Comparison of ENCODE assay signal across 14 cellular contexts in genomic region chr1:145879775-145880174, GRCh38. TPM values are rescaled to one million over a fixed set of nuclear protein-coding genes. Genes with fewer than 3 reads are reported as not detected.
A peak's percentile ranks its signal among the peaks of the same experiment; 100 is the strongest.
DNase-seq lines count a peak whose midpoint lies in the region; ATAC-seq and TF ChIP-seq lines count a peak whose summit lies in the region.
"Had no signal": no experiment of that assay in that cellular context is flagged by ENCODE, and none has a peak within 500 bp of the region (broad histone marks: within the 10 kb centered on the region; RNA-seq: fewer than 3 reads in every experiment).

No MANE protein-coding gene starts in this region.

- H3K4me3 ChIP-seq in Caco-2 (ENCODE audit: low read depth, low read length) (no peak overlapping the region), osteoblast (ENCODE audit: insufficient read depth, low read length) (no peak overlapping the region)

- H3K9me3 ChIP-seq in Caco-2 (no peaks in the 10 kb centered on the region), osteoblast (ENCODE audit: low read depth, low read length) (no peaks in the 10 kb centered on the region)

- intact Hi-C loops in Caco-2 (cut with micrococcal nuclease; ENCODE audit: unreplicated experiment), result loop anchor here (1.0 kb wide), 1 partner anchor 13 kb away; no protein-coding TSS in a partner anchor

- H3K27me3 Mint-ChIP-seq in Caco-2 (ENCODE audit: insufficient read depth, unreplicated experiment), result peaks cover 10% of the 10 kb centered on the region
- H3K27me3 Mint-ChIP-seq in WTC11 (ENCODE audit: low read depth), result peaks cover 36% of the 10 kb centered on the region
- H3K27me3 Mint-ChIP-seq in HFFc6 (ENCODE audit: insufficient read depth), result peaks cover 14% of the 10 kb centered on the region

- H3K79me2 ChIP-seq in osteoblast (ENCODE audit: insufficient read depth, low read length), result no peaks in the 10 kb centered on the region

- DNase-seq in Caco-2, result no peak
- DNase-seq in MV-4-11 (lab: John Stamatoyannopoulos, UW), result peak; percentile 73
- peak; percentile 71 for DNase-seq in NCI-H2227 (lab: John Stamatoyannopoulos, UW; ENCODE audit: unreplicated experiment)
- no peak for DNase-seq in WTC11 (ENCODE audit: low spot score)
- DNase-seq in osteoblast (ENCODE audit: insufficient read length, low spot score, missing footprints), result no peak
- DNase-seq in stimulated activated naive CD4-positive, alpha-beta T cell treated with Interleukin-2 at 50 U/mL for 16 hours (lab: John Stamatoyannopoulos, UW), result no peak
- DNase-seq in HFFc6, result no peak
- DNase-seq: NCI-H1048; stimulated activated CD4-positive, alpha-beta T cell treated with anti-CD3 and anti-CD28 coated beads, Interleukin-1b, Interleukin-23, amount 100 ng/mL, for 48 hours had no signal

- H3K36me3 Mint-ChIP-seq in Caco-2 (ENCODE audit: insufficient read depth, unreplicated experiment) (no peaks in the 10 kb centered on the region), WTC11 (no peaks in the 10 kb centered on the region), HFFc6 (ENCODE audit: low read depth) (no peaks in the 10 kb centered on the region)

- H3K27ac Mint-ChIP-seq in Caco-2 (ENCODE audit: unreplicated experiment) (peak overlapping the region; percentile 17), WTC11 (peak overlapping the region; percentile 76), HFFc6 (no peak overlapping the region)
- H3K27ac Mint-ChIP-seq: progenitor cell of endocrine pancreas had no signal

- BruUV-seq in Caco-2 (replicated peaks; lab: Mats Ljungman, UMichigan), result no TSS peak

- no peaks in the 10 kb centered on the region for H3K36me3 ChIP-seq in Caco-2 (ENCODE audit: control insufficient read depth, insufficient read depth, low read length)
- no peaks in the 10 kb centered on the region for H3K36me3 ChIP-seq in osteoblast (ENCODE audit: insufficient read depth, low read length)

- H3K4me1 ChIP-seq in Caco-2 (peaks cover 13% of the 10 kb centered on the region), osteoblast (ENCODE audit: insufficient read depth, low read length) (peaks cover 9% of the 10 kb centered on the region)

- H4K20me1 ChIP-seq in osteoblast (ENCODE audit: insufficient read depth, low read length), result no peaks in the 10 kb centered on the region

- TF ChIP-seq CTCF in Caco-2 (IDR thresholded peaks at IDR 0.05; ENCODE audit: insufficient read depth in 1 of 2, low read depth in 1 of 2, low read length in 1 of 2, severe bottlenecking in 1 of 2, unreplicated experiment in 1 of 2), result no peak
- no peak for TF ChIP-seq CTCF in WTC11 (IDR thresholded peaks at IDR 0.05)
- TF ChIP-seq CTCF in osteoblast (IDR thresholded peaks at IDR 0.05; ENCODE audit: extremely low read depth, low read depth, low read length), result no peak
- TF ChIP-seq CTCF in HFFc6 (IDR thresholded peaks at IDR 0.05), result no peak

- CTCF ChIA-PET in Caco-2 (lab: Charles Lee), result interaction anchor here (0.5 kb wide), 1 partner anchor 9 kb away, joined by 3 read pairs; no protein-coding TSS in a partner anchor
- CTCF ChIA-PET in WTC11 (lab: Charles Lee), result interaction anchor here (0.6 to 4.5 kb wide), 13 partner anchors 12 to 153 kb away, joined by 3 to 45 read pairs (median 4); partner anchors contain the start of genes ITGA10, NUDT17, PIAS3 and RBM8A

- no peak overlapping the region for H3K4me2 ChIP-seq in osteoblast (ENCODE audit: insufficient read depth, low read length)

- H3K27me3 ChIP-seq in Caco-2 (replicated peaks; ENCODE audit: control insufficient read depth, insufficient read depth, low read length), result no peaks in the 10 kb centered on the region
- H3K27me3 ChIP-seq in osteoblast (ENCODE audit: insufficient read depth, low read length), result no peaks in the 10 kb centered on the region

- no peak overlapping the region for H2AFZ ChIP-seq in osteoblast (ENCODE audit: low read length)

- H3K4me1 Mint-ChIP-seq in Caco-2 (ENCODE audit: low read depth, unreplicated experiment), result peaks cover 11% of the 10 kb centered on the region
- H3K4me1 Mint-ChIP-seq in WTC11, result peaks cover 21% of the 10 kb centered on the region
- peaks cover 22% of the 10 kb centered on the region for H3K4me1 Mint-ChIP-seq in HFFc6 (ENCODE audit: low read depth)

- peak; percentile 73 for ATAC-seq in WTC11
- no peak for ATAC-seq in GM19023 (IDR thresholded peaks at IDR 0.05; ENCODE audit: unreplicated experiment)

- H3K9me3 Mint-ChIP-seq in Caco-2 (ENCODE audit: unreplicated experiment) (no peaks in the 10 kb centered on the region), WTC11 (no peaks in the 10 kb centered on the region), HFFc6 (no peaks in the 10 kb centered on the region)

- POLR2A ChIA-PET in Caco-2 (lab: Charles Lee), result no interaction called here
- POLR2A ChIA-PET in WTC11 (lab: Charles Lee), result interaction anchor here (1.3 kb wide), 1 partner anchor 20 kb away, joined by 4 read pairs; no protein-coding TSS in a partner anchor

- no peak overlapping the region for H3K27ac ChIP-seq in osteoblast (ENCODE audit: low read depth, low read length)
- H3K27ac ChIP-seq: VCaP had no signal

- no peak overlapping the region for H3K4me3 Mint-ChIP-seq in Caco-2 (ENCODE audit: unreplicated experiment)
- H3K4me3 Mint-ChIP-seq in WTC11, result no peak overlapping the region
- H3K4me3 Mint-ChIP-seq in HFFc6, result no peak overlapping the region

TF ChIP-seq in WTC11, 78 proteins besides CTCF, POLR2A, EP300 and RAD21 (continues in another document):
- no peak for TF ChIP-seq ETV6 (CRISPR knock-in tag; IDR thresholded peaks at IDR 0.05)
- TF ChIP-seq ZNF317 (CRISPR knock-in tag; IDR thresholded peaks at IDR 0.05; ENCODE audit: borderline replicate concordance, low read depth), result no peak
- TF ChIP-seq SMAD4 (CRISPR knock-in tag; IDR thresholded peaks at IDR 0.05), result no peak
- TF ChIP-seq ARID4B (CRISPR knock-in tag; IDR thresholded peaks at IDR 0.05; ENCODE audit: borderline replicate concordance), result no peak
- TF ChIP-seq, protein P1, sequence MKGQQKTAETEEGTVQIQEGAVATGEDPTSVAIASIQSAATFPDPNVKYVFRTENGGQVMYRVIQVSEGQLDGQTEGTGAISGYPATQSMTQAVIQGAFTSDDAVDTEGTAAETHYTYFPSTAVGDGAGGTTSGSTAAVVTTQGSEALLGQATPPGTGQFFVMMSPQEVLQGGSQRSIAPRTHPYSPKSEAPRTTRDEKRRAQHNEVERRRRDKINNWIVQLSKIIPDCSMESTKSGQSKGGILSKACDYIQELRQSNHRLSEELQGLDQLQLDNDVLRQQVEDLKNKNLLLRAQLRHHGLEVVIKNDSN (CRISPR knock-in tag; IDR thresholded peaks at IDR 0.05), result no peak
- TF ChIP-seq SP1 (CRISPR knock-in tag; conservative IDR thresholded peaks at IDR 0.05), result no peak
- TF ChIP-seq NR1H2 (CRISPR knock-in tag; IDR thresholded peaks at IDR 0.05), result no peak
- no peak for TF ChIP-seq ELF4 (CRISPR knock-in tag; IDR thresholded peaks at IDR 0.05; ENCODE audit: low read depth)
- TF ChIP-seq JAZF1 (CRISPR knock-in tag; IDR thresholded peaks at IDR 0.05), result no peak

RNA-seq across cellular contexts. Expression of gene ANKRD35, which starts 5.9 kb away (rescaled TPM):
- 0.09 and 0.34 TPM in 2 replicates for total RNA-seq in Caco-2 (2022)
- 2.7 to 3.2 TPM (median 2.9 TPM) in 3 replicates for total RNA-seq in WTC11 (2021)
- total RNA-seq in osteoblast, result 1.4 and 2.1 TPM in 2 replicates
- 1 to 10 TPM in 4 of 6 experiments, under 1 TPM in 2; 0.75 to 2.0 (median 1.1) TPM for total RNA-seq in HFFc6 (2021; fragmentation: NEBNext Ultra II Directional; extraction: Animal tissue kit (Norgen Biotek cat#: 25700))
- total RNA-seq: chondrocyte, mononuclear cell had no signal

RNA-seq across cellular contexts. Expression of gene PIAS3, which starts 20.9 kb away (rescaled TPM):
- 20.3 and 22.0 TPM in 2 replicates for total RNA-seq in Caco-2 (2022)
- total RNA-seq in WTC11 (2021), result 44.9 to 52.4 TPM (median 49.6 TPM) in 3 replicates
- total RNA-seq in osteoblast, result 15.2 and 17.4 TPM in 2 replicates
- 10 to 100 TPM; 45.2 to 53.8 (median 51.6) TPM for total RNA-seq in HFFc6 (2021; fragmentation: NEBNext Ultra II Directional; extraction: Animal tissue kit (Norgen Biotek cat#: 25700))

RNA-seq across cellular contexts. Expression of gene ITGA10, which starts 30.1 kb away (rescaled TPM):
- total RNA-seq in Caco-2 (2022), result 0.12 and 0.43 TPM in 2 replicates
- total RNA-seq in WTC11 (2021), result 0.31 to 0.34 TPM (median 0.32 TPM) in 3 replicates
- total RNA-seq in osteoblast, result 44.5 and 56.6 TPM in 2 replicates
- total RNA-seq in HFFc6 (2021; fragmentation: NEBNext Ultra II Directional; extraction: Animal tissue kit (Norgen Biotek cat#: 25700)), result 1 to 10 TPM in 4 of 6 experiments, under 1 TPM in 2; 0.78 to 1.3 (median 1.0) TPM

RNA-seq across cellular contexts. Expression of gene NUDT17, which starts 34.3 kb away (rescaled TPM):
- total RNA-seq in Caco-2 (2022) (4.8 and 6.4 TPM in 2 replicates), WTC11 (2021) (2.7 to 3.5 TPM (median 3.3 TPM) in 3 replicates), osteoblast (1.8 and 4.0 TPM in 2 replicates)
- total RNA-seq in HFFc6 (2021; fragmentation: NEBNext Ultra II Directional; extraction: Animal tissue kit (Norgen Biotek cat#: 25700)), result 1 to 10 TPM; 2.4 to 4.5 (median 3.6) TPM

RNA-seq across cellular contexts. Expression of gene PEX11B, which starts 38.7 kb away (rescaled TPM):
- total RNA-seq in Caco-2 (2022) (14.5 and 16.1 TPM in 2 replicates), WTC11 (2021) (10.9 to 12.5 TPM (median 11.8 TPM) in 3 replicates), osteoblast (18.9 and 20.3 TPM in 2 replicates)
- 10 to 100 TPM; 30.3 to 41.1 (median 35.6) TPM for total RNA-seq in HFFc6 (2021; fragmentation: NEBNext Ultra II Directional; extraction: Animal tissue kit (Norgen Biotek cat#: 25700))

Comparison
In these comparisons a context has a peak if more than half of its experiments do, and no peak if none do; other contexts are left out.
1. DNase-seq: peak in MV-4-11 (single experiment) and NCI-H2227 (single experiment); none in Caco-2 (0 of 2), WTC11 (single experiment), osteoblast (single experiment), stimulated activated naive CD4-positive, alpha-beta T cell treated with Interleukin-2 at 50 U/mL for 16 hours (single experiment) and HFFc6 (single experiment).
2. RNA of gene ITGA10, which starts 30.1 kb away (total RNA-seq): 44.5 to 56.6 TPM in osteoblast; 0.78 to 1.3 TPM in HFFc6, 0.12 to 0.43 TPM in Caco-2 and 0.31 to 0.34 TPM in WTC11; every median in the first group is over 10 times any median in the second.